ENCODE assay signal across 13 cellular contexts in the genomic region with DNA sequence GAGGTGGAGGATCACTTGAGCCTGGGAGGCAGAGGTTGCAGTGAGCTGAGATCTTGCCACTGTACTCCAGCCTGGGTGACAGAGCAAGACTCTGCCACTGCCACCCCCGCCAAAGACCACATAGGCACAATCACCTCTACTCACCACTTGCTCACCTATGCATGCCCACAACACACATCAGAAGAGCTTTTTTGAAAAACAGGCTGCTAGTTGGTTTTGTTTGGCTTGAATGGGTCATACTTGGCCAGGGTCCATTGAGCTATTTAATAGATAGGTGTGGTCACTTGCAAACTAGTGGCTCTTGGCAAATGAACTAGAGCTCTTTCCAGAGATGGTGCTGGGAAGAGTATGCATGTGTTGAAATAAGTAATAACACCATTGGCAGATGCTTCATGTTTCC.
DNase-seq lines count a peak whose midpoint lies in the region; ATAC-seq and TF ChIP-seq lines count a peak whose summit lies in the region.
"Had no signal": no experiment of that assay in that cellular context is flagged by ENCODE, and none has a peak within 500 bp of the region (broad histone marks: within the 10 kb centered on the region; RNA-seq: fewer than 3 reads in every experiment).

No MANE protein-coding gene starts in this region.

- no peak overlapping the region for H3K27ac Mint-ChIP-seq in activated naive CD4-positive, alpha-beta T cell treated with anti-CD3 and anti-CD28 coated beads, Interleukin-2, amount 50 U/mL, for 72 hours
- H3K27ac Mint-ChIP-seq: GM23338 had no signal

- ATAC-seq in left lobe of liver (peak; percentile 77), HG02870 (IDR thresholded peaks at IDR 0.05; ENCODE audit: unreplicated experiment) (no peak)
- ATAC-seq in activated naive CD4-positive, alpha-beta T cell treated with anti-CD3 and anti-CD28 coated beads, Interleukin-2, amount 50 U/mL, for 72 hours, result no peak
- ATAC-seq: GM23338 had no signal

- no peak overlapping the region for H3K4me3 ChIP-seq in LNCaP clone FGC (ENCODE audit: low read depth, low read length)
- H3K4me3 ChIP-seq: GM23338 had no signal

- no peaks in the 10 kb centered on the region for H3K9me3 Mint-ChIP-seq in activated naive CD4-positive, alpha-beta T cell treated with anti-CD3 and anti-CD28 coated beads, Interleukin-2, amount 50 U/mL, for 72 hours
- H3K9me3 Mint-ChIP-seq: GM23338 had no signal

- in situ Hi-C loops in T47D (cut with HindIII; ENCODE audit: low pct_unique_long_range_greater_than_20kb, low sequenced_read_pairs), result no loop called here

- peak overlapping the region; percentile 13; the same call in 1 of the 2 replicates for H3K27ac ChIP-seq in C4-2B

- H3K36me3 Mint-ChIP-seq in activated naive CD4-positive, alpha-beta T cell treated with anti-CD3 and anti-CD28 coated beads, Interleukin-2, amount 50 U/mL, for 72 hours, result peaks cover 6 to 7% of the 10 kb centered on the region in 2 donors

- TF ChIP-seq CTCF in C4-2B (conservative IDR thresholded peaks at IDR 0.05) (no peak), LNCaP clone FGC (IDR thresholded peaks at IDR 0.05; ENCODE audit: control insufficient read depth, extremely low read depth, insufficient read depth) (no peak), GM20000 (IDR thresholded peaks at IDR 0.05; ENCODE audit: extremely low read depth, missing control alignments) (no peak)

- DNase-seq in LNCaP clone FGC (ENCODE audit: low read depth) (peak; percentile 92), T47D (ENCODE audit: low read depth in 1 of 2, low spot score in 1 of 2) (peak; percentile 12 to 13), left lobe of liver (ENCODE audit: low spot score) (no peak), GM20000 (ENCODE audit: low spot score) (no peak), NCI-H2107 (lab: John Stamatoyannopoulos, UW) (no peak)
- DNase-seq in activated naive CD4-positive, alpha-beta T cell treated with anti-CD3 and anti-CD28 coated beads, Interleukin-2, amount 50 U/mL, for 72 hours (ENCODE audit: low spot score in 2 of 2), result no peak
- DNase-seq: effector CD8-positive, alpha-beta T cell; NCI-H526 treated with DMSO at 0.1 percent for 48 hours; retina; stimulated activated CD8-positive, alpha-beta memory T cell treated with anti-CD3 and anti-CD28 coated beads, Interleukin-4, amount 100 ng/mL, for 48 hours had no signal

Comparison
In these comparisons a context has a peak if more than half of its experiments do, and no peak if none do; other contexts are left out.
1. DNase-seq: peak in LNCaP clone FGC (single experiment) and T47D (2 of 2); none in left lobe of liver (single experiment), GM20000 (single experiment), NCI-H2107 (single experiment) and activated naive CD4-positive, alpha-beta T cell treated with anti-CD3 and anti-CD28 coated beads, Interleukin-2, amount 50 U/mL, for 72 hours (0 of 2).